ENCODE assay signal across 1 cellular context in the genomic region with DNA sequence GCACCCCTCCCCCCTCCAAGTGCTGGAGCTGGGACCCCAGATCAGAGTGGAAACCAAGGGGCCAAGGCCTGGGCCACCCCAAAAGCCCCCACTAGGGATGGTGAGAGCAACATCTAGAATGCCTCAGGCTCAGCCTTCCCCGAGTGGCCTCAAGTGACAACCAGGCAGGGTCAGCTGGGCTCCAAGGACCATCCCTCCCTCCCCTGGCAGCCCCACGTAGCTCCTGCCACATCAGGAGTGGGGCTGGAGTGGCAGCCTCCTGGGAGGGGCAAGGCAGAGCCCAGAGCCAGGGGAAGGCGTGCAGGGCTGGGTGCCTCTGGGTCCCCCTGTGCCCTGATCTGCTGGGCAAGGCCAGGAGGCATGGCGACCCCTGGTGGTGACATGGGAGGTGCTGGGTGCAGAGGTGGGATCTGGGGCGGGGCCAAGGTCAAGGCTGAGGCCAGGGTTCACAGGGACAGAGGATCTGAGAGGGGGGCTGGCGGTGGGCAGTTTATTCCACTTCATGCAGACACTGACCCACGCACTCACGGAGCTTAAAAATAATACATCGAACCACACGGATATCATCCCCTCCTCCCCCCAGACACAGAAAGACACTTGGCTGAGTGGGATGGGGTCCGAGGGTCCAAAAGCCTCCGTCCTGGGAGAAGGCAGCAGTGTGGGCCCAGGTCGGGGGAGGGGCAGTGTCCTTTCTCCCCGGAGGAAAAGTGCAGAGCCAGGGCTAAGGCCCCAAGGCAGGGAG.
TF ChIP-seq lines count a peak whose summit lies in the region.

No MANE protein-coding gene starts in this region.

TF ChIP-seq in K562, 482 proteins besides CTCF, POLR2A, EP300 and RAD21 (continued from another document and continues in another):
- TF ChIP-seq, protein P1, sequence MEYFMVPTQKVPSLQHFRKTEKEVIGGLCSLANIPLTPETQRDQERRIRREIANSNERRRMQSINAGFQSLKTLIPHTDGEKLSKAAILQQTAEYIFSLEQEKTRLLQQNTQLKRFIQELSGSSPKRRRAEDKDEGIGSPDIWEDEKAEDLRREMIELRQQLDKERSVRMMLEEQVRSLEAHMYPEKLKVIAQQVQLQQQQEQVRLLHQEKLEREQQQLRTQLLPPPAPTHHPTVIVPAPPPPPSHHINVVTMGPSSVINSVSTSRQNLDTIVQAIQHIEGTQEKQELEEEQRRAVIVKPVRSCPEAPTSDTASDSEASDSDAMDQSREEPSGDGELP (CRISPR knock-in tag; IDR thresholded peaks at IDR 0.05; ENCODE audit: borderline replicate concordance): peak; percentile 87
- no peak for TF ChIP-seq BRD4 (IDR thresholded peaks at IDR 0.05)
- TF ChIP-seq, protein P2, sequence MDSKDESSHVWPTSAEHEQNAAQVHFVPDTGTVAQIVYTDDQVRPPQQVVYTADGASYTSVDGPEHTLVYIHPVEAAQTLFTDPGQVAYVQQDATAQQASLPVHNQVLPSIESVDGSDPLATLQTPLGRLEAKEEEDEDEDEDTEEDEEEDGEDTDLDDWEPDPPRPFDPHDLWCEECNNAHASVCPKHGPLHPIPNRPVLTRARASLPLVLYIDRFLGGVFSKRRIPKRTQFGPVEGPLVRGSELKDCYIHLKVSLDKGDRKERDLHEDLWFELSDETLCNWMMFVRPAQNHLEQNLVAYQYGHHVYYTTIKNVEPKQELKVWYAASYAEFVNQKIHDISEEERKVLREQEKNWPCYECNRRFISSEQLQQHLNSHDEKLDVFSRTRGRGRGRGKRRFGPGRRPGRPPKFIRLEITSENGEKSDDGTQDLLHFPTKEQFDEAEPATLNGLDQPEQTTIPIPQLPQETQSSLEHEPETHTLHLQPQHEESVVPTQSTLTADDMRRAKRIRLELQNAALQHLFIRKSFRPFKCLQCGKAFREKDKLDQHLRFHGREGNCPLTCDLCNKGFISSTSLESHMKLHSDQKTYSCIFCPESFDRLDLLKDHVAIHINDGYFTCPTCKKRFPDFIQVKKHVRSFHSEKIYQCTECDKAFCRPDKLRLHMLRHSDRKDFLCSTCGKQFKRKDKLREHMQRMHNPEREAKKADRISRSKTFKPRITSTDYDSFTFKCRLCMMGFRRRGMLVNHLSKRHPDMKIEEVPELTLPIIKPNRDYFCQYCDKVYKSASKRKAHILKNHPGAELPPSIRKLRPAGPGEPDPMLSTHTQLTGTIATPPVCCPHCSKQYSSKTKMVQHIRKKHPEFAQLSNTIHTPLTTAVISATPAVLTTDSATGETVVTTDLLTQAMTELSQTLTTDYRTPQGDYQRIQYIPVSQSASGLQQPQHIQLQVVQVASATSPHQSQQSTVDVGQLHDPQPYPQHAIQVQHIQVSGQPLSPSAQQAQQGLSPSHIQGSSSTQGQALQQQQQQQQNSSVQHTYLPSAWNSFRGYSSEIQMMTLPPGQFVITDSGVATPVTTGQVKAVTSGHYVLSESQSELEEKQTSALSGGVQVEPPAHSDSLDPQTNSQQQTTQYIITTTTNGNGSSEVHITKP (IDR thresholded peaks at IDR 0.05; ENCODE audit: partially characterized antibody): peak; percentile 40
- TF ChIP-seq SAP30 (IDR thresholded peaks at IDR 0.05; ENCODE audit: borderline replicate concordance, insufficient read depth, low read depth, low read length, poor library complexity, severe bottlenecking): no peak
- TF ChIP-seq, protein P3, sequence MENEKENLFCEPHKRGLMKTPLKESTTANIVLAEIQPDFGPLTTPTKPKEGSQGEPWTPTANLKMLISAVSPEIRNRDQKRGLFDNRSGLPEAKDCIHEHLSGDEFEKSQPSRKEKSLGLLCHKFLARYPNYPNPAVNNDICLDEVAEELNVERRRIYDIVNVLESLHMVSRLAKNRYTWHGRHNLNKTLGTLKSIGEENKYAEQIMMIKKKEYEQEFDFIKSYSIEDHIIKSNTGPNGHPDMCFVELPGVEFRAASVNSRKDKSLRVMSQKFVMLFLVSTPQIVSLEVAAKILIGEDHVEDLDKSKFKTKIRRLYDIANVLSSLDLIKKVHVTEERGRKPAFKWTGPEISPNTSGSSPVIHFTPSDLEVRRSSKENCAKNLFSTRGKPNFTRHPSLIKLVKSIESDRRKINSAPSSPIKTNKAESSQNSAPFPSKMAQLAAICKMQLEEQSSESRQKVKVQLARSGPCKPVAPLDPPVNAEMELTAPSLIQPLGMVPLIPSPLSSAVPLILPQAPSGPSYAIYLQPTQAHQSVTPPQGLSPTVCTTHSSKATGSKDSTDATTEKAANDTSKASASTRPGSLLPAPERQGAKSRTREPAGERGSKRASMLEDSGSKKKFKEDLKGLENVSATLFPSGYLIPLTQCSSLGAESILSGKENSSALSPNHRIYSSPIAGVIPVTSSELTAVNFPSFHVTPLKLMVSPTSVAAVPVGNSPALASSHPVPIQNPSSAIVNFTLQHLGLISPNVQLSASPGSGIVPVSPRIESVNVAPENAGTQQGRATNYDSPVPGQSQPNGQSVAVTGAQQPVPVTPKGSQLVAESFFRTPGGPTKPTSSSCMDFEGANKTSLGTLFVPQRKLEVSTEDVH (IDR thresholded peaks at IDR 0.05; ENCODE audit: low read depth, partially characterized antibody): peak; percentile 19
- TF ChIP-seq ERF (CRISPR knock-in tag; IDR thresholded peaks at IDR 0.05): 0 out of 2 replicates have a peak, but pooled peaks have one; percentile 73
- peak; percentile 27; the same call in 1 of the 2 replicates for TF ChIP-seq ARID1B (IDR thresholded peaks at IDR 0.05)
- no peak for TF ChIP-seq TBP (optimal IDR thresholded peaks at IDR 0.05; ENCODE audit: low read depth, low read length)
- TF ChIP-seq, protein P4, sequence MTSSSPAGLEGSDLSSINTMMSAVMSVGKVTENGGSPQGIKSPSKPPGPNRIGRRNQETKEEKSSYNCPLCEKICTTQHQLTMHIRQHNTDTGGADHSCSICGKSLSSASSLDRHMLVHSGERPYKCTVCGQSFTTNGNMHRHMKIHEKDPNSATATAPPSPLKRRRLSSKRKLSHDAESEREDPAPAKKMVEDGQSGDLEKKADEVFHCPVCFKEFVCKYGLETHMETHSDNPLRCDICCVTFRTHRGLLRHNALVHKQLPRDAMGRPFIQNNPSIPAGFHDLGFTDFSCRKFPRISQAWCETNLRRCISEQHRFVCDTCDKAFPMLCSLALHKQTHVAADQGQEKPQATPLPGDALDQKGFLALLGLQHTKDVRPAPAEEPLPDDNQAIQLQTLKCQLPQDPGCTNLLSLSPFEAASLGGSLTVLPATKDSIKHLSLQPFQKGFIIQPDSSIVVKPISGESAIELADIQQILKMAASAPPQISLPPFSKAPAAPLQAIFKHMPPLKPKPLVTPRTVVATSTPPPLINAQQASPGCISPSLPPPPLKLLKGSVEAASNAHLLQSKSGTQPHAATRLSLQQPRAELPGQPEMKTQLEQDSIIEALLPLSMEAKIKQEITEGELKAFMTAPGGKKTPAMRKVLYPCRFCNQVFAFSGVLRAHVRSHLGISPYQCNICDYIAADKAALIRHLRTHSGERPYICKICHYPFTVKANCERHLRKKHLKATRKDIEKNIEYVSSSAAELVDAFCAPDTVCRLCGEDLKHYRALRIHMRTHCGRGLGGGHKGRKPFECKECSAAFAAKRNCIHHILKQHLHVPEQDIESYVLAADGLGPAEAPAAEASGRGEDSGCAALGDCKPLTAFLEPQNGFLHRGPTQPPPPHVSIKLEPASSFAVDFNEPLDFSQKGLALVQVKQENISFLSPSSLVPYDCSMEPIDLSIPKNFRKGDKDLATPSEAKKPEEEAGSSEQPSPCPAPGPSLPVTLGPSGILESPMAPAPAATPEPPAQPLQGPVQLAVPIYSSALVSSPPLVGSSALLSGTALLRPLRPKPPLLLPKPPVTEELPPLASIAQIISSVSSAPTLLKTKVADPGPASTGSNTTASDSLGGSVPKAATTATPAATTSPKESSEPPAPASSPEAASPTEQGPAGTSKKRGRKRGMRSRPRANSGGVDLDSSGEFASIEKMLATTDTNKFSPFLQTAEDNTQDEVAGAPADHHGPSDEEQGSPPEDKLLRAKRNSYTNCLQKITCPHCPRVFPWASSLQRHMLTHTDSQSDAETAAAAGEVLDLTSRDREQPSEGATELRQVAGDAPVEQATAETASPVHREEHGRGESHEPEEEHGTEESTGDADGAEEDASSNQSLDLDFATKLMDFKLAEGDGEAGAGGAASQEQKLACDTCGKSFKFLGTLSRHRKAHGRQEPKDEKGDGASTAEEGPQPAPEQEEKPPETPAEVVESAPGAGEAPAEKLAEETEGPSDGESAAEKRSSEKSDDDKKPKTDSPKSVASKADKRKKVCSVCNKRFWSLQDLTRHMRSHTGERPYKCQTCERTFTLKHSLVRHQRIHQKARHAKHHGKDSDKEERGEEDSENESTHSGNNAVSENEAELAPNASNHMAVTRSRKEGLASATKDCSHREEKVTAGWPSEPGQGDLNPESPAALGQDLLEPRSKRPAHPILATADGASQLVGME (CRISPR knock-in tag; IDR thresholded peaks at IDR 0.05): 0 out of 2 replicates have a peak, but pooled peaks have one; percentile 41
- 0 out of 2 replicates have a peak, but pooled peaks have one; percentile 20 for TF ChIP-seq SMARCA5 (IDR thresholded peaks at IDR 0.05)
- TF ChIP-seq DACH1 (IDR thresholded peaks at IDR 0.05; ENCODE audit: partially characterized antibody): no peak
- TF ChIP-seq, protein P5, sequence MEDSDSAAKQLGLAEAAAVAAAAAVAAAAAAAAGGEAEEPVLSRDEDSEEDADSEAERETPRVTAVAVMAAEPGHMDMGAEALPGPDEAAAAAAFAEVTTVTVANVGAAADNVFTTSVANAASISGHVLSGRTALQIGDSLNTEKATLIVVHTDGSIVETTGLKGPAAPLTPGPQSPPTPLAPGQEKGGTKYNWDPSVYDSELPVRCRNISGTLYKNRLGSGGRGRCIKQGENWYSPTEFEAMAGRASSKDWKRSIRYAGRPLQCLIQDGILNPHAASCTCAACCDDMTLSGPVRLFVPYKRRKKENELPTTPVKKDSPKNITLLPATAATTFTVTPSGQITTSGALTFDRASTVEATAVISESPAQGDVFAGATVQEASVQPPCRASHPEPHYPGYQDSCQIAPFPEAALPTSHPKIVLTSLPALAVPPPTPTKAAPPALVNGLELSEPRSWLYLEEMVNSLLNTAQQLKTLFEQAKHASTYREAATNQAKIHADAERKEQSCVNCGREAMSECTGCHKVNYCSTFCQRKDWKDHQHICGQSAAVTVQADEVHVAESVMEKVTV (CRISPR knock-in tag; IDR thresholded peaks at IDR 0.05): peak; percentile 82
- no peak for TF ChIP-seq ARHGAP35 (IDR thresholded peaks at IDR 0.05; ENCODE audit: partially characterized antibody)
- peak; percentile 60 for TF ChIP-seq SUPT5H (IDR thresholded peaks at IDR 0.05)
- no peak for TF ChIP-seq ZFP1 (CRISPR knock-in tag; IDR thresholded peaks at IDR 0.05)
- TF ChIP-seq RBFOX2 (IDR thresholded peaks at IDR 0.05; ENCODE audit: low read depth, low read length): peak; percentile 58
- peak; percentile 40 for TF ChIP-seq POLR2B (IDR thresholded peaks at IDR 0.05; ENCODE audit: low read depth, partially characterized antibody)
- peak; percentile 12; the same call in 1 of the 2 replicates for TF ChIP-seq BHLHE40 (IDR thresholded peaks at IDR 0.05; ENCODE audit: low read length)
- TF ChIP-seq, protein P6, sequence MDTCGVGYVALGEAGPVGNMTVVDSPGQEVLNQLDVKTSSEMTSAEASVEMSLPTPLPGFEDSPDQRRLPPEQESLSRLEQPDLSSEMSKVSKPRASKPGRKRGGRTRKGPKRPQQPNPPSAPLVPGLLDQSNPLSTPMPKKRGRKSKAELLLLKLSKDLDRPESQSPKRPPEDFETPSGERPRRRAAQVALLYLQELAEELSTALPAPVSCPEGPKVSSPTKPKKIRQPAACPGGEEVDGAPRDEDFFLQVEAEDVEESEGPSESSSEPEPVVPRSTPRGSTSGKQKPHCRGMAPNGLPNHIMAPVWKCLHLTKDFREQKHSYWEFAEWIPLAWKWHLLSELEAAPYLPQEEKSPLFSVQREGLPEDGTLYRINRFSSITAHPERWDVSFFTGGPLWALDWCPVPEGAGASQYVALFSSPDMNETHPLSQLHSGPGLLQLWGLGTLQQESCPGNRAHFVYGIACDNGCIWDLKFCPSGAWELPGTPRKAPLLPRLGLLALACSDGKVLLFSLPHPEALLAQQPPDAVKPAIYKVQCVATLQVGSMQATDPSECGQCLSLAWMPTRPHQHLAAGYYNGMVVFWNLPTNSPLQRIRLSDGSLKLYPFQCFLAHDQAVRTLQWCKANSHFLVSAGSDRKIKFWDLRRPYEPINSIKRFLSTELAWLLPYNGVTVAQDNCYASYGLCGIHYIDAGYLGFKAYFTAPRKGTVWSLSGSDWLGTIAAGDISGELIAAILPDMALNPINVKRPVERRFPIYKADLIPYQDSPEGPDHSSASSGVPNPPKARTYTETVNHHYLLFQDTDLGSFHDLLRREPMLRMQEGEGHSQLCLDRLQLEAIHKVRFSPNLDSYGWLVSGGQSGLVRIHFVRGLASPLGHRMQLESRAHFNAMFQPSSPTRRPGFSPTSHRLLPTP (IDR thresholded peaks at IDR 0.05; ENCODE audit: borderline replicate concordance, extremely low read depth, insufficient read length): no peak
- 0 out of 2 replicates have a peak, but pooled peaks have one; percentile 12 for TF ChIP-seq ZKSCAN1 (IDR thresholded peaks at IDR 0.05; ENCODE audit: low read depth, low read length)
- TF ChIP-seq, protein P7, sequence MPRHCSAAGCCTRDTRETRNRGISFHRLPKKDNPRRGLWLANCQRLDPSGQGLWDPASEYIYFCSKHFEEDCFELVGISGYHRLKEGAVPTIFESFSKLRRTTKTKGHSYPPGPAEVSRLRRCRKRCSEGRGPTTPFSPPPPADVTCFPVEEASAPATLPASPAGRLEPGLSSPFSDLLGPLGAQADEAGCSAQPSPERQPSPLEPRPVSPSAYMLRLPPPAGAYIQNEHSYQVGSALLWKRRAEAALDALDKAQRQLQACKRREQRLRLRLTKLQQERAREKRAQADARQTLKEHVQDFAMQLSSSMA (CRISPR knock-in tag; IDR thresholded peaks at IDR 0.05): no peak
- TF ChIP-seq DMBX1 (CRISPR knock-in tag; IDR thresholded peaks at IDR 0.05; ENCODE audit: borderline replicate concordance): no peak; the same call in 1 of the 2 replicates
- TF ChIP-seq ZBED1 (IDR thresholded peaks at IDR 0.05): peak; percentile 57; the same call in 1 of the 2 replicates
- TF ChIP-seq FUS (optimal IDR thresholded peaks at IDR 0.05; ENCODE audit: low read depth, low read length): no peak
- peak; percentile 83 for TF ChIP-seq MTA3 (IDR thresholded peaks at IDR 0.05; ENCODE audit: borderline replicate concordance)
- TF ChIP-seq TOE1 (IDR thresholded peaks at IDR 0.05; ENCODE audit: borderline replicate concordance): peak; percentile 64
- no peak for TF ChIP-seq TOE1 (CRISPR knock-in tag; IDR thresholded peaks at IDR 0.05; ENCODE audit: borderline replicate concordance, low read depth)
- TF ChIP-seq GABPB1 (CRISPR knock-in tag; IDR thresholded peaks at IDR 0.05): peak; percentile 50; the same call in 1 of the 2 replicates
- TF ChIP-seq GATAD2A (IDR thresholded peaks at IDR 0.05): peak; percentile 41; the same call in 1 of the 2 replicates
- TF ChIP-seq MTA2 (IDR thresholded peaks at IDR 0.05; ENCODE audit: low read depth): no peak
- TF ChIP-seq ZBTB17 (CRISPR knock-in tag; IDR thresholded peaks at IDR 0.05): no peak
- 0 out of 2 replicates have a peak, but pooled peaks have one; percentile 9 for TF ChIP-seq ZNF3 (CRISPR knock-in tag; IDR thresholded peaks at IDR 0.05)
- TF ChIP-seq MYNN (IDR thresholded peaks at IDR 0.05): peak; percentile 89
- TF ChIP-seq MYNN (CRISPR knock-in tag; IDR thresholded peaks at IDR 0.05): no peak
- 0 out of 2 replicates have a peak, but pooled peaks have one; percentile 22 for TF ChIP-seq OTX1 (CRISPR knock-in tag; IDR thresholded peaks at IDR 0.05)
